ENCODE assay signal across 10 cellular contexts in genomic region chr11:128328955-128329551, GRCh38.
DNase-seq lines count a peak whose midpoint lies in the region; ATAC-seq and TF ChIP-seq lines count a peak whose summit lies in the region.
"Had no signal": no experiment of that assay in that cellular context is flagged by ENCODE, and none has a peak within 500 bp of the region (broad histone marks: within the 10 kb centered on the region; RNA-seq: fewer than 3 reads in every experiment).

No MANE protein-coding gene starts in this region.

- H2BK15ac ChIP-seq in IMR-90 (ENCODE audit: low read depth, low read length): no peak overlapping the region

- no peak for TF ChIP-seq RAD21 in IMR-90 (IDR thresholded peaks at IDR 0.05; ENCODE audit: low read length)

- no peaks in the 10 kb centered on the region for H3K36me3 ChIP-seq in IMR-90 (ENCODE audit: control insufficient read depth, insufficient read depth, low read length)
- H3K36me3 ChIP-seq in gastrocnemius medialis: no peaks in the 10 kb centered on the region

- peak overlapping the region; percentile 54 for H2AFZ ChIP-seq in IMR-90 (replicated peaks; ENCODE audit: low read length, poor library complexity)

- H3K56ac ChIP-seq in IMR-90 (ENCODE audit: extremely low read depth, insufficient read depth, low read length): no peak overlapping the region

- peaks cover 76% of the 10 kb centered on the region for H3K4me1 Mint-ChIP-seq in activated CD4-positive, alpha-beta memory T cell treated with anti-CD3 and anti-CD28 coated beads for 36 hours (ENCODE audit: low read depth)

- H3K4me3 Mint-ChIP-seq in activated CD4-positive, alpha-beta memory T cell treated with anti-CD3 and anti-CD28 coated beads for 36 hours: peak overlapping the region; percentile 21

- TF ChIP-seq CTCF in IMR-90 (conservative IDR thresholded peaks at IDR 0.05; ENCODE audit: low read depth, low read length) (no peak), gastrocnemius medialis (IDR thresholded peaks at IDR 0.05 in 4 of 5, conservative IDR thresholded peaks at IDR 0.05 in 1 of 5) (no peak)

- CTCF ChIA-PET in IMR-90 (lab: Yijun Ruan, JAX): interaction anchor here (0.7 kb wide), 1 partner anchor 303 kb away, joined by 3 read pairs; no protein-coding TSS in a partner anchor
- CTCF ChIA-PET in activated CD4-positive, alpha-beta memory T cell treated with anti-CD3 and anti-CD28 coated beads for 36 hours (lab: Charles Lee): interaction anchor here (1.2 to 1.3 kb wide), 2 partner anchors 34 to 39 kb away, joined by 3 read pairs; no protein-coding TSS in a partner anchor

- TF ChIP-seq POLR2A in IMR-90 (IDR thresholded peaks at IDR 0.05; ENCODE audit: low read depth, low read length) (no peak), gastrocnemius medialis (IDR thresholded peaks at IDR 0.05) (no peak)

- no peak overlapping the region for H2BK120ac ChIP-seq in IMR-90 (ENCODE audit: low read depth, low read length)

- H3K4me3 ChIP-seq in IMR-90 (ENCODE audit: insufficient read depth, low read depth, low read length) (no peak overlapping the region), gastrocnemius medialis (no peak overlapping the region)

- no peaks in the 10 kb centered on the region for H3K4me1 ChIP-seq in IMR-90 (ENCODE audit: control insufficient read depth, insufficient read depth, low read length)
- peaks cover 0 to 6% of the 10 kb centered on the region in 2 donors for H3K4me1 ChIP-seq in gastrocnemius medialis

- no peak overlapping the region for H3K4ac ChIP-seq in IMR-90 (ENCODE audit: low read depth, low read length)

- H3K9me3 Mint-ChIP-seq in activated CD4-positive, alpha-beta memory T cell treated with anti-CD3 and anti-CD28 coated beads for 36 hours: no peaks in the 10 kb centered on the region

- H3K14ac ChIP-seq in IMR-90 (replicated peaks; ENCODE audit: low read depth, low read length): no peak overlapping the region

- H3K36me3 Mint-ChIP-seq in activated CD4-positive, alpha-beta memory T cell treated with anti-CD3 and anti-CD28 coated beads for 36 hours: no peaks in the 10 kb centered on the region

- intact Hi-C loops in IMR-90 (cut with micrococcal nuclease): no loop called here
- intact Hi-C loops in activated CD4-positive, alpha-beta memory T cell treated with anti-CD3 and anti-CD28 coated beads for 36 hours (cut with micrococcal nuclease): loop anchor here (1.0 to 10.0 kb wide), 5 partner anchors 10 to 296 kb away; no protein-coding TSS in a partner anchor
- intact Hi-C loops in gastrocnemius medialis (cut with DNase I; ENCODE audit: low total_unique reads): no loop called here

- DNase-seq in IMR-90 (no peak), foreskin melanocyte (peak; percentile 79), gastrocnemius medialis (no peak), SKM-1 (lab: John Stamatoyannopoulos, UW; ENCODE audit: unreplicated experiment) (no peak), SIG-M5 treated with dmso at 0.1 percent for 504 hours (lab: John Stamatoyannopoulos, UW; ENCODE audit: unreplicated experiment) (no peak), globus pallidus (ENCODE audit: low spot score) (no peak), NCI-H510A (lab: John Stamatoyannopoulos, UW) (no peak)
- DNase-seq in activated CD4-positive, alpha-beta memory T cell treated with anti-CD3 and anti-CD28 coated beads for 36 hours: peak; percentile 76
- DNase-seq: NCI-H2081 had no signal

- H3K27me3 ChIP-seq in IMR-90 (ENCODE audit: control insufficient read depth, insufficient read depth, low read length) (no peaks in the 10 kb centered on the region), gastrocnemius medialis (no peaks in the 10 kb centered on the region)

- H2BK20ac ChIP-seq in IMR-90 (ENCODE audit: low read depth, low read length): no peak overlapping the region

- H3K27ac ChIP-seq in IMR-90 (ENCODE audit: insufficient read depth, low read length) (no peak overlapping the region), gastrocnemius medialis (peak overlapping the region in 3 of 4 donors; percentile 54 to 59 (median 57))
- H3K27ac ChIP-seq: RWPE1 had no signal

- H3K79me1 ChIP-seq in IMR-90 (ENCODE audit: low read depth in 1 of 2, low read length in 2 of 2): no peaks in the 10 kb centered on the region

- no peak overlapping the region for H2AK9ac ChIP-seq in IMR-90 (replicated peaks; ENCODE audit: low read depth, low read length, poor library complexity)

- no peak overlapping the region for H4K5ac ChIP-seq in IMR-90 (ENCODE audit: low read depth, low read length)

- no peaks in the 10 kb centered on the region for H3K27me3 Mint-ChIP-seq in activated CD4-positive, alpha-beta memory T cell treated with anti-CD3 and anti-CD28 coated beads for 36 hours

- no peak overlapping the region for H4K91ac ChIP-seq in IMR-90 (ENCODE audit: insufficient read depth, low read depth, low read length)

- no peak overlapping the region for H2AK5ac ChIP-seq in IMR-90 (ENCODE audit: low read depth, low read length)

- no peak overlapping the region for H4K8ac ChIP-seq in IMR-90 (ENCODE audit: low read depth in 2 of 2, low read length in 2 of 2)

- H3K27ac Mint-ChIP-seq in activated CD4-positive, alpha-beta memory T cell treated with anti-CD3 and anti-CD28 coated beads for 36 hours: peak overlapping the region; percentile 94

- dilution Hi-C loops in IMR-90 (cut with HindIII; ENCODE audit: low sequenced_read_pairs, unreplicated experiment): no loop called here

- no CpG with 5 or more reads among the region's 9 CpGs for WGBS in IMR-90 (ENCODE audit: extremely low coverage in 2 of 2, insufficient read length in 1 of 2), 2 experiments

- no peak overlapping the region for H3K23ac ChIP-seq in IMR-90 (ENCODE audit: low read depth, low read length)

- no TSS peak for BruUV-seq in IMR-90 (replicated peaks; lab: Mats Ljungman, UMichigan)

- H2BK5ac ChIP-seq in IMR-90 (ENCODE audit: low read depth, low read length, poor library complexity, severe bottlenecking): no peak overlapping the region

- H3K9me3 ChIP-seq in IMR-90 (ENCODE audit: control insufficient read depth, insufficient read depth, low read length) (no peaks in the 10 kb centered on the region), gastrocnemius medialis (no peaks in the 10 kb centered on the region)

- H3K9ac ChIP-seq in IMR-90 (ENCODE audit: low read depth, low read length): no peak overlapping the region

- POLR2A ChIA-PET in IMR-90 (lab: Charles Lee; ENCODE audit: unreplicated experiment): no interaction called here
- POLR2A ChIA-PET in activated CD4-positive, alpha-beta memory T cell treated with anti-CD3 and anti-CD28 coated beads for 36 hours (lab: Charles Lee): interaction anchor here (1.0 to 8.4 kb wide), 4 partner anchors 14 to 179 kb away, joined by 3 to 93 read pairs (median 12); no protein-coding TSS in a partner anchor

- in situ Hi-C loops in IMR-90 (cut with MboI; ENCODE audit: low sequenced_read_pairs): no loop called here
- in situ Hi-C loops in gastrocnemius medialis (cut with MboI; ENCODE audit: low sequenced_read_pairs in 4 of 4): no loop called here

- no peaks in the 10 kb centered on the region for H3K9me1 ChIP-seq in IMR-90 (ENCODE audit: insufficient read depth, low read length)

- ATAC-seq in IMR-90 (ENCODE audit: low read depth): no peak
- peak; percentile 69 to 77 for ATAC-seq in gastrocnemius medialis

- H4K20me1 ChIP-seq in IMR-90 (ENCODE audit: insufficient read depth, low read length): no peaks in the 10 kb centered on the region

- H3K18ac ChIP-seq in IMR-90 (ENCODE audit: low read depth, low read length): no peak overlapping the region

- H3K4me2 ChIP-seq in IMR-90 (ENCODE audit: low read depth, low read length): no peak overlapping the region

TF ChIP-seq in IMR-90, 13 proteins besides CTCF, POLR2A, EP300 and RAD21:
- TF ChIP-seq MXI1 (IDR thresholded peaks at IDR 0.05; ENCODE audit: borderline replicate concordance, low read depth, low read length): no peak
- TF ChIP-seq ELK1 (IDR thresholded peaks at IDR 0.05; ENCODE audit: borderline replicate concordance, low read depth, low read length): no peak
- TF ChIP-seq NFE2L2 (IDR thresholded peaks at IDR 0.05; ENCODE audit: low read depth, low read length): no peak
- TF ChIP-seq CHD1 (IDR thresholded peaks at IDR 0.05; ENCODE audit: low read depth, low read length): no peak
- TF ChIP-seq RFX5 (IDR thresholded peaks at IDR 0.05; ENCODE audit: low read depth, low read length): no peak
- TF ChIP-seq CEBPB (IDR thresholded peaks at IDR 0.05; ENCODE audit: low read depth, low read length): no peak
- TF ChIP-seq FOS (IDR thresholded peaks at IDR 0.05; ENCODE audit: low read depth, low read length): no peak
- TF ChIP-seq SMC3 (IDR thresholded peaks at IDR 0.05; ENCODE audit: low read depth, low read length): no peak
- TF ChIP-seq RCOR1 (IDR thresholded peaks at IDR 0.05; ENCODE audit: insufficient replicate concordance, low read length): no peak
- no peak for TF ChIP-seq MAFK (IDR thresholded peaks at IDR 0.05; ENCODE audit: low read depth, low read length)
- TF ChIP-seq BHLHE40 (IDR thresholded peaks at IDR 0.05; ENCODE audit: low read depth, low read length): no peak
TF ChIP-seq in IMR-90: peak in this region for 0.

Comparison
In these comparisons a context has a peak if more than half of its experiments do, and no peak if none do; other contexts are left out.
1. DNase-seq: peak in activated CD4-positive, alpha-beta memory T cell treated with anti-CD3 and anti-CD28 coated beads for 36 hours (single experiment) and foreskin melanocyte (single experiment); none in IMR-90 (single experiment), gastrocnemius medialis (0 of 2), SKM-1 (single experiment), SIG-M5 treated with dmso at 0.1 percent for 504 hours (single experiment), globus pallidus (single experiment) and NCI-H510A (single experiment).